In the genomic region with DNA sequence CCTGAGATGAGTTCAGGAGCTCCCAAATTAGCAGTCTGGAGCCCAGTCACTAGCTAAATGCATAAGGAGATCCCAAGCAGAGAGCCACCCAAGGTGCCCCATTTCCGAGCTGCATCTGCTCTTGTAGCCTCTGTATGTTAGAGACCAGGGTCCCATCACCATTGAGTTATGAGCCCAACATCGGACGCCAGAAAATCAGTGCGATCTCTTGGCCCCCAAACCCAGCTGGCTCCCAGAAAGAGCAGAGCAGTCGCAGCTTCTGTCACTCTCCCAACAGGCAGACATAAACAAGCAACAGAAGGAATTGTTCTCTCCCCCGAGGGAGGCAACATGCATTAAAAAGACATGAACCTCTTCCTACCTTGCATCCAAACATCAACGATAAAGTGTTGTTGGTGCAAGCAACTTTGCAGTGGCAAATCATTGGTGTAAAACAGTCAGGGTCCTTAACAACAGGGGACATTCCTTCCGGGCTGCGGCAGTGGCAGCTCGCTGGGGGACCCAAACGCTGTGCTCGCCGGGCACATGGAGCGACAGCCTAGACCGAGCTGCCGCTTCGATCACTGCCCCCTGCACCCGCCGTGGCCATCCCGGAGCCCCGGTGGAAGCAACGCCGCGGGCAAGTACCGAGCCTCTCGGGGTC, we compare ENCODE assay signal across 9 cellular contexts.
A peak's percentile ranks its signal among the peaks of the same experiment; 100 is the strongest.
DNase-seq lines count a peak whose midpoint lies in the region; ATAC-seq and TF ChIP-seq lines count a peak whose summit lies in the region.
"Had no signal": no experiment of that assay in that cellular context is flagged by ENCODE, and none has a peak within 500 bp of the region (broad histone marks: within the 10 kb centered on the region; RNA-seq: fewer than 3 reads in every experiment).

No MANE protein-coding gene starts in this region.

- H3K4me3 Mint-ChIP-seq in activated CD4-positive, alpha-beta T cell treated with anti-CD3 and anti-CD28 coated beads, Interleukin-2, amount 10 ng/mL, durations not matched to agents 7 days and 5 days = peak overlapping the region; percentile 70
- H3K4me3 Mint-ChIP-seq in memory B cell = peak overlapping the region; percentile 76

- CTCF ChIA-PET in activated CD4-positive, alpha-beta T cell treated with anti-CD3 and anti-CD28 coated beads, Interleukin-2, amount 10 ng/mL, durations not matched to agents 7 days and 5 days (lab: Charles Lee) = no interaction called here

- in situ Hi-C loops in brain microvascular endothelial cell (cut with HindIII; ENCODE audit: low pct_ligation_motif_present, low sequenced_read_pairs) = no loop called here
- in situ Hi-C loops in ACHN (cut with HindIII; ENCODE audit: low pct_ligation_motif_present, low pct_unique_long_range_greater_than_20kb, low sequenced_read_pairs) = no loop called here

- peak overlapping the region; percentile 49 for H3K4me3 ChIP-seq in brain microvascular endothelial cell (ENCODE audit: low read depth, low read length)
- H3K4me3 ChIP-seq in tibial nerve = peak overlapping the region; percentile 35 to 57 (median 50)

- POLR2A ChIA-PET in activated CD4-positive, alpha-beta T cell treated with anti-CD3 and anti-CD28 coated beads, Interleukin-2, amount 10 ng/mL, durations not matched to agents 7 days and 5 days (lab: Charles Lee) = no interaction called here

- H3K27me3 ChIP-seq in brain microvascular endothelial cell (replicated peaks) = peaks cover 4% of the 10 kb centered on the region
- no peaks in the 10 kb centered on the region for H3K27me3 ChIP-seq in tibial nerve

- no peak for DNase-seq in activated CD4-positive, alpha-beta T cell treated with anti-CD3 and anti-CD28 coated beads, Interleukin-2, amount 10 ng/mL, durations not matched to agents 7 days and 5 days
- no peak for DNase-seq in activated CD4-positive, alpha-beta T cell treated with anti-CD3 and anti-CD28 coated beads for 48 hours
- DNase-seq in brain microvascular endothelial cell (no peak), memory B cell (ENCODE audit: low spot score in 2 of 2) (no peak), tibial nerve (ENCODE audit: low spot score in 2 of 2) (no peak), ACHN (no peak), DMS79 (lab: John Stamatoyannopoulos, UW) (no peak)
- DNase-seq: DND-41 had no signal

- H3K36me3 Mint-ChIP-seq in activated CD4-positive, alpha-beta T cell treated with anti-CD3 and anti-CD28 coated beads, Interleukin-2, amount 10 ng/mL, durations not matched to agents 7 days and 5 days (ENCODE audit: low read depth) = no peaks in the 10 kb centered on the region
- no peaks in the 10 kb centered on the region for H3K36me3 Mint-ChIP-seq in memory B cell

- H3K27ac Mint-ChIP-seq in activated CD4-positive, alpha-beta T cell treated with anti-CD3 and anti-CD28 coated beads, Interleukin-2, amount 10 ng/mL, durations not matched to agents 7 days and 5 days = no peak overlapping the region
- no peak overlapping the region for H3K27ac Mint-ChIP-seq in memory B cell

- TF ChIP-seq EP300 in tibial nerve (IDR thresholded peaks at IDR 0.05) = no peak

- no peak for TF ChIP-seq POLR2A in tibial nerve (IDR thresholded peaks at IDR 0.05)

- H3K4me1 Mint-ChIP-seq in activated CD4-positive, alpha-beta T cell treated with anti-CD3 and anti-CD28 coated beads, Interleukin-2, amount 10 ng/mL, durations not matched to agents 7 days and 5 days = peaks cover 14% of the 10 kb centered on the region
- H3K4me1 Mint-ChIP-seq in memory B cell = peaks cover 9% of the 10 kb centered on the region

- peaks cover 0 to 18% (median 0%) of the 10 kb centered on the region in 4 donors for H3K4me1 ChIP-seq in tibial nerve

- no peaks in the 10 kb centered on the region for H3K9me3 ChIP-seq in tibial nerve

- WGBS in tibial nerve, 2 donors = 1% methylated on average over 26 of the region's 26 CpGs

- TF ChIP-seq CTCF in brain microvascular endothelial cell (IDR thresholded peaks at IDR 0.05; ENCODE audit: low read depth, low read length, missing control alignments) = no peak
- no peak for TF ChIP-seq CTCF in tibial nerve (IDR thresholded peaks at IDR 0.05)

- H3K9me3 Mint-ChIP-seq in activated CD4-positive, alpha-beta T cell treated with anti-CD3 and anti-CD28 coated beads, Interleukin-2, amount 10 ng/mL, durations not matched to agents 7 days and 5 days = no peaks in the 10 kb centered on the region
- H3K9me3 Mint-ChIP-seq in memory B cell = peaks cover 1% of the 10 kb centered on the region

- peaks cover 9% of the 10 kb centered on the region for H3K27me3 Mint-ChIP-seq in activated CD4-positive, alpha-beta T cell treated with anti-CD3 and anti-CD28 coated beads, Interleukin-2, amount 10 ng/mL, durations not matched to agents 7 days and 5 days
- peaks cover 13% of the 10 kb centered on the region for H3K27me3 Mint-ChIP-seq in memory B cell

- ATAC-seq in memory B cell (ENCODE audit: low read depth) (no peak), esophagus mucosa (no peak)

- H3K27ac ChIP-seq in brain microvascular endothelial cell (no peak overlapping the region), tibial nerve (peak overlapping the region in 3 of 4 donors; percentile 40 to 78 (median 76))

- H3K36me3 ChIP-seq in brain microvascular endothelial cell (replicated peaks) (no peaks in the 10 kb centered on the region), tibial nerve (no peaks in the 10 kb centered on the region)
